In the genomic region with DNA sequence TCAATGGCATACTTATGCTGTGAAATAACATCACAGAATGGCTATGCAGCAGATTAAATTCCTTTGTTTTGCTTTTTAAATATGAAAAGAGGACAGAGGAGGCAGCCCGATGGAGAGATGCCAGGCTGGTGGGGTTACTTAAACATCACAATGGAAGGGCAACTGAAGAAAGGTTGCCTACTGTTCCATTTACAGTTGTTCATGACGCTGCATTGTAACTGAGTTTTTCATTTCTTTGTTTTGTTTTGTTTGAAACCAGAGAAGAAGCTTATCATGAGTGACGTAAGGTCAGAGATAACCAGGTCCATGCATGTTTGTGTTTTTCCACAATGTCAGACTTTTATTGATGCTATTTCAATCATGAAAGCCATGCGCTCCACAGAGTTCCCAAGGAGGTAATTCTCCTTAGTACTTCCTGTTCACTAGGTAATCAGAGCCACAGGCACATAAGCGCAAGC, we compare ENCODE assay signal across 1 cellular context.
A peak's percentile ranks its signal among the peaks of the same experiment; 100 is the strongest.
TF ChIP-seq lines count a peak whose summit lies in the region.

No MANE protein-coding gene starts in this region.

TF ChIP-seq in GM23338, 12 proteins besides CTCF, POLR2A, EP300 and RAD21 (continued from another document):
- TF ChIP-seq, protein P1, sequence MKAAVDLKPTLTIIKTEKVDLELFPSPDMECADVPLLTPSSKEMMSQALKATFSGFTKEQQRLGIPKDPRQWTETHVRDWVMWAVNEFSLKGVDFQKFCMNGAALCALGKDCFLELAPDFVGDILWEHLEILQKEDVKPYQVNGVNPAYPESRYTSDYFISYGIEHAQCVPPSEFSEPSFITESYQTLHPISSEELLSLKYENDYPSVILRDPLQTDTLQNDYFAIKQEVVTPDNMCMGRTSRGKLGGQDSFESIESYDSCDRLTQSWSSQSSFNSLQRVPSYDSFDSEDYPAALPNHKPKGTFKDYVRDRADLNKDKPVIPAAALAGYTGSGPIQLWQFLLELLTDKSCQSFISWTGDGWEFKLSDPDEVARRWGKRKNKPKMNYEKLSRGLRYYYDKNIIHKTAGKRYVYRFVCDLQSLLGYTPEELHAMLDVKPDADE (IDR thresholded peaks at IDR 0.05): no peak
- TF ChIP-seq CREB1 (CRISPR knock-in tag; IDR thresholded peaks at IDR 0.05; ENCODE audit: low read depth) (peak; percentile 85), NANOG (IDR thresholded peaks at IDR 0.05; ENCODE audit: borderline replicate concordance) (peak; percentile 90)
